In the genomic region with DNA sequence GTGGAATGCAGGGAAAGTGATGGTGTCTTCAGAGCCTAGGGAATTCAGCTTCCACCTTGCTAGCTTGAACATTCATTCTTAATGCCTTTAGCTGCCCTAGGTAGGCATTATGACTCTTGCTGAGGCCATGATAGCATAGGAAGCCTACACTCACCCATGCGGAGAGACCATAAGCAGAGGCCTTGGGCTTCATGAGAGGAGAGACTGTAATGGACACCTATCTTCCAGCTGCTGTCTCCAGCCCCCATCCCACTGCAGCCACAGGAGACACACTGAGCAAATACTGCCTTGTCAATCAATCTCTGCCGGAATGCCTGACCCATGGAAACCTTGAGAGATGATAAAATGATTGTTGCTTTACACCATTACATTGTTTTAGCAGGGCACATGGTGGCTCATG, we compare ENCODE assay signal across 21 cellular contexts.
"Had no signal": no experiment of that assay in that cellular context is flagged by ENCODE, and none has a peak within 500 bp of the region (broad histone marks: within the 10 kb centered on the region; RNA-seq: fewer than 3 reads in every experiment).

No MANE protein-coding gene starts in this region.

- ATAC-seq: activated T-cell treated with anti-CD3 and anti-CD28 coated beads, Interleukin-2, amount 50 U/mL, for 4 hours; activated T-helper 17 cell treated with anti-CD3 and anti-CD28 coated beads, Interleukin-2, amount 50 U/mL, for 72 hours; WTC11 had no signal

- H3K4me3 ChIP-seq: colonic mucosa had no signal

- H3K27ac ChIP-seq: brain microvascular endothelial cell, colonic mucosa, epithelial cell of prostate had no signal

- H3K9me3 ChIP-seq: colonic mucosa had no signal

- H3K36me3 ChIP-seq: brain microvascular endothelial cell, colonic mucosa had no signal

- H3K27me3 ChIP-seq: brain microvascular endothelial cell, colonic mucosa had no signal

- DNase-seq: activated CD4-positive, alpha-beta memory T cell treated with anti-CD3 and anti-CD28 coated beads, Interleukin-2, amount 10 ng/mL, durations not matched to agents 7 days and 5 days; activated CD4-positive, alpha-beta T cell treated with anti-CD3 and anti-CD28 coated beads for 1 hour; activated CD4-positive, alpha-beta T cell treated with anti-CD3 and anti-CD28 coated beads for 4 hours; activated CD4-positive, alpha-beta T cell treated with anti-CD3 and anti-CD28 coated beads, Interleukin-2, amount 10 ng/mL, durations not matched to agents 7 days and 5 days; activated CD4-positive, alpha-beta T cell treated with anti-CD3 and anti-CD28 coated beads, Interleukin-2, amount 50 U/mL, for 4 hours; activated effector memory CD4-positive, alpha-beta T cell treated with Interleukin-2 at 50 U/mL for 16 hours; activated gamma-delta T cell treated with Interleukin-2 at 50 U/mL for 16 hours; activated naive CD4-positive, alpha-beta T cell treated with anti-CD3 and anti-CD28 coated beads, Interleukin-2, amount 50 U/mL, for 16 hours; activated naive CD4-positive, alpha-beta T cell treated with Interleukin-2 at 50 U/mL for 16 hours; activated T-cell treated with anti-CD3 and anti-CD28 coated beads, Interleukin-2, amount 50 U/mL, for 4 hours; amniotic stem cell; anterior cingulate cortex; brain microvascular endothelial cell; caudate nucleus; colonic mucosa; effector CD8-positive, alpha-beta T cell; foreskin fibroblast; T-helper 2 cell had no signal

- H3K4me1 ChIP-seq: colonic mucosa had no signal
